In the genomic region with DNA sequence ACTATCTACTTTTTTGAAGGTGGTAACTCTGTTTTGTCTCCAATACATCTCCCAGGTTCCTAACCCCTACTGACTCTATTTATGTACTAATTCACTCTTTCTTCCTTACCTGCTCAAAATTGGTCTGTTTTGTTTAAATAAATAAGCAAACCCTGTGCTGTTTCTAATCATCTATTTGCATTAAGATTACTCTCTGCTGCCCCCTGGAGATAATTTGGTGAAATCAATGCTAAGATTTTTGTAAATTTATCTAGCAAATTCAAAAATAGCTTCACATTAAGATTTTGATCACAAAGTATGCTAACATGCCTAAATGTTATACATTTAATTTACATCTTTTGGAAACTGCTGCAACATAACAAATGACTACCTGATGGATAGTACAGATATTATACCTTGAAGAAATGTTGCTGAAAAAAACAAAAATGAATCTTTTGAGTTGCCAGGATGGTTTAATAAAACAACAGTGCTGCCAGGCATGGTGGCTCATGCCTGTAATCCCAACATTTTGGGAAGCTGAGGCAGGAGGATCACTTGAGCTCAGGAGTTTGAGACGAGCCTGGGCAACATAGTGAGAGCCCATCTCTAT, we compare ENCODE assay signal across 8 cellular contexts. TPM values are rescaled to one million over a fixed set of nuclear protein-coding genes. Genes with fewer than 3 reads are reported as not detected.
DNase-seq lines count a peak whose midpoint lies in the region; ATAC-seq and TF ChIP-seq lines count a peak whose summit lies in the region.

No MANE protein-coding gene starts in this region.

- peak overlapping the region in 1 of 2 donors; percentile 2 for H3K4me3 Mint-ChIP-seq in effector memory CD8-positive, alpha-beta T cell
- no peak overlapping the region for H3K4me3 Mint-ChIP-seq in neural crest cell

- no peaks in the 10 kb centered on the region for H3K27me3 Mint-ChIP-seq in effector memory CD8-positive, alpha-beta T cell
- H3K27me3 Mint-ChIP-seq in neural crest cell (ENCODE audit: low read depth) = peaks cover 2% of the 10 kb centered on the region

- DNase-seq in AG08395 (ENCODE audit: low spot score) (peak; percentile 30), NCI-H774 (lab: John Stamatoyannopoulos, UW) (peak; percentile 4), neural crest cell (ENCODE audit: low read depth, low spot score) (no peak), amniotic stem cell (lab: John Stamatoyannopoulos, UW) (no peak)
- DNase-seq in effector memory CD8-positive, alpha-beta T cell = peak; percentile 33 to 47 (median 45)
- DNase-seq in stimulated activated CD4-positive, alpha-beta T cell treated with anti-CD3 and anti-CD28 coated beads, Interleukin-2, amount 100 ng/mL, for 24 hours = no peak

- peaks cover 3% of the 10 kb centered on the region for H3K36me3 Mint-ChIP-seq in effector memory CD8-positive, alpha-beta T cell (ENCODE audit: insufficient read depth)
- no peaks in the 10 kb centered on the region for H3K36me3 Mint-ChIP-seq in neural crest cell (ENCODE audit: low read depth)

- peak; percentile 46 for ATAC-seq in effector memory CD8-positive, alpha-beta T cell (replicated peaks)
- no peak for ATAC-seq in activated CD4-positive, CD25-positive, alpha-beta regulatory T cell treated with anti-CD3 and anti-CD28 coated beads, Interleukin-2, amount 50 U/mL, for 24 hours

- peaks cover 26 to 42% of the 10 kb centered on the region in 2 donors for H3K4me1 Mint-ChIP-seq in effector memory CD8-positive, alpha-beta T cell (ENCODE audit: low read depth in 2 of 2)
- no peaks in the 10 kb centered on the region for H3K4me1 Mint-ChIP-seq in neural crest cell

- TF ChIP-seq CTCF in GM12873 (IDR thresholded peaks at IDR 0.05; ENCODE audit: insufficient read depth, low read depth, low read length, missing control alignments) (peak; percentile 48), neural crest cell (conservative IDR thresholded peaks at IDR 0.05) (peak; percentile 87)

- peak overlapping the region in 1 of 2 donors; percentile 30 for H3K27ac Mint-ChIP-seq in effector memory CD8-positive, alpha-beta T cell
- no peak overlapping the region for H3K27ac Mint-ChIP-seq in neural crest cell (ENCODE audit: unreplicated experiment)

- H3K9me3 Mint-ChIP-seq in effector memory CD8-positive, alpha-beta T cell = no peaks in the 10 kb centered on the region
- no peaks in the 10 kb centered on the region for H3K9me3 Mint-ChIP-seq in neural crest cell

RNA-seq across cellular contexts. Expression of a gene that starts 4.4 kb away (rescaled TPM):
- total RNA-seq in neural crest cell = not detected in 2 replicates

RNA-seq across cellular contexts. Expression of a gene that starts 11.4 kb away (rescaled TPM):
- 26.7 and 28.1 TPM in 2 replicates for total RNA-seq in neural crest cell

Comparison
In these comparisons a context has a peak if more than half of its experiments do, and no peak if none do; other contexts are left out.
1. DNase-seq: peak in AG08395 (single experiment), NCI-H774 (single experiment) and effector memory CD8-positive, alpha-beta T cell (3 of 3); none in neural crest cell (single experiment), amniotic stem cell (single experiment) and stimulated activated CD4-positive, alpha-beta T cell treated with anti-CD3 and anti-CD28 coated beads, Interleukin-2, amount 100 ng/mL, for 24 hours (0 of 2).